In the genomic region with DNA sequence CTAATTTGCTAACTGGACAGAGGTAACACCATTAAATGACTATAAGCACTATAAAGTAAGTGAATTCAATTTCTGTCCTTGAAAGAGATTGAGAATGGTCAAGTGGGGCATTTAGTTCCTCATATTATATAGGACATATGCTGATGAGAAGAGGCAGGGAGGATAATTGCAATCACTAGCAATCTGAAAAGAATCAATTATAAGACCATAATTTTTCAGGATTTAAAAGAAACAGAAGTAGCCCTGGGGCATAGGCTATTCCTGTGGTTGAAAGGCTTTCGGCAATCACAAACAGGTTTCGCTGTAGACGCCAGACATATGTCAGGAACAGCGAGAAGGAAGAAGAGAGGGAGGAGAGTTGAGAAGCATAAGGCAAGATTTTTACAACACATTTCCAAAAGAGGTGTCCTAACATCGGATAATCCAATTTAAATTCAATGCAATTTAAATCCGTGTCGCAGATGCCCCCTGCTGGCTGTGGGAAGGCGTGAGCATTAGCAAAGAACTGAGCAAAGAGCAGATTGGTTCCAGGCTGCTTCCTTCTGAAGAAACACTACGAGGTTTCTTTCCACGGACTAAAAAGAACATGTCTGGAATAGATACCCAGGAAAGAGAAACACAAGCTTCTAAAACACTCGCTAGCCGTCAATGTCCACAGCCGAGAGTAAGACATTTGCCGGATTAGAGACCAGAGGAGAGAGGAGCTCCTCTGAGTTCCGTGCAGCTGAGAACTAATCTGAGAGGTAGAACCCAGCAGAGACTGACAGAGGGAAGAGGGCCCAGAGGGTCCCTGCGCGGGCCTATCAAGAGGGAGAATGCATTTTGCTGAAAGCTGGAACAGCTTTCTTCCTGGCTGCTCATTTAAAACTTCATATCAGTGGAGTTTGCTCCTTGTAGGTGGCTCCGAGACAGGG, we compare ENCODE assay signal across 8 cellular contexts. TPM values are rescaled to one million over a fixed set of nuclear protein-coding genes. Genes with fewer than 3 reads are reported as not detected.
DNase-seq lines count a peak whose midpoint lies in the region; ATAC-seq and TF ChIP-seq lines count a peak whose summit lies in the region.

No MANE protein-coding gene starts in this region.

- H3K79me2 ChIP-seq in ACC112 (ENCODE audit: control insufficient read depth, insufficient read depth, low read length, unreplicated experiment), result no peaks in the 10 kb centered on the region

- intact Hi-C loops in breast epithelium (cut with DNase I; ENCODE audit: low total_unique reads), result no loop called here

- ATAC-seq in GM18517 (IDR thresholded peaks at IDR 0.05; ENCODE audit: unreplicated experiment) (peak; percentile 51), HG02840 (IDR thresholded peaks at IDR 0.05; ENCODE audit: low FRiP score, unreplicated experiment) (no peak)

- no peaks in the 10 kb centered on the region for H3K9me3 ChIP-seq in breast epithelium

- H3K4me3 ChIP-seq in ACC112 (ENCODE audit: low read depth, low read length) (peak overlapping the region; percentile 34; the same call in 1 of the 2 replicates), breast epithelium (peak overlapping the region in 2 of 3 donors; percentile 3 to 29), kidney epithelial cell (ENCODE audit: low read depth, low read length) (no peak overlapping the region)

- DNase-seq in NCI-H1436 treated with DMSO at 0.1 percent for 48 hours (lab: John Stamatoyannopoulos, UW) (peak; percentile 26), T follicular helper cell (ENCODE audit: low read depth) (peak; percentile 12), breast epithelium (ENCODE audit: low spot score in 2 of 2) (peak; percentile 21 to 53), kidney epithelial cell (ENCODE audit: low read depth) (peak; percentile 21)
- DNase-seq in stimulated activated CD4-positive, alpha-beta T cell treated with anti-CD3 and anti-CD28 coated beads, Interleukin-4, amount 100 ng/mL, for 1 hour, result peak; percentile 34

- H3K27me3 ChIP-seq in ACC112 (ENCODE audit: insufficient read depth, low read length), result no peaks in the 10 kb centered on the region
- H3K27me3 ChIP-seq in breast epithelium, result no peaks in the 10 kb centered on the region
- no peaks in the 10 kb centered on the region for H3K27me3 ChIP-seq in kidney epithelial cell (ENCODE audit: control insufficient read depth, insufficient read depth, low read length)

- H3K4me1 ChIP-seq in ACC112 (ENCODE audit: control insufficient read depth, insufficient read depth, low read length, unreplicated experiment), result peaks cover 52% of the 10 kb centered on the region
- H3K4me1 ChIP-seq in breast epithelium, result no peaks in the 10 kb centered on the region

- H3K27ac ChIP-seq in ACC112 (ENCODE audit: low read depth, low read length), result no peak overlapping the region
- H3K27ac ChIP-seq in breast epithelium, result peak overlapping the region in 1 of 2 donors; percentile 36

- H3K36me3 ChIP-seq in ACC112 (ENCODE audit: insufficient read depth, low read length) (no peaks in the 10 kb centered on the region), breast epithelium (no peaks in the 10 kb centered on the region), kidney epithelial cell (ENCODE audit: control insufficient read depth, insufficient read depth, low read length) (no peaks in the 10 kb centered on the region)

- H2AFZ ChIP-seq in ACC112 (ENCODE audit: low read length, unreplicated experiment), result peak overlapping the region; percentile 99

- TF ChIP-seq CTCF in breast epithelium (IDR thresholded peaks at IDR 0.05) (peak; percentile 53 to 73 (median 68)), kidney epithelial cell (IDR thresholded peaks at IDR 0.05; ENCODE audit: insufficient read depth, low read length, poor library complexity, severe bottlenecking) (peak; percentile 82)

- TF ChIP-seq POLR2A in breast epithelium (IDR thresholded peaks at IDR 0.05), result no peak

RNA-seq across cellular contexts. Expression of a gene that starts 27.9 kb away (rescaled TPM):
- total RNA-seq in breast epithelium, result 10 to 100 TPM; 31.9 to 69.3 (median 42.6) TPM
- 1.8 and 5.8 TPM in 2 replicates for total RNA-seq in kidney epithelial cell
